30 cellular contexts compared by ENCODE assay signal in genomic region chr17:58806046-58806445, GRCh38. TPM values are rescaled to one million over a fixed set of nuclear protein-coding genes. Genes with fewer than 3 reads are reported as not detected.
"Had no signal": no experiment of that assay in that cellular context is flagged by ENCODE, and none has a peak within 500 bp of the region (broad histone marks: within the 10 kb centered on the region; RNA-seq: fewer than 3 reads in every experiment).

No MANE protein-coding gene starts in this region.

- H3K4me3 Mint-ChIP-seq: mesothelial cell of epicardium; naive B cell; natural killer cell treated with Interleukin-12 subunit alpha and Interleukin-12 subunit beta and Interleukin-15 and Interleukin-18, amount 100 ng/mL, for 72 hours; neural crest cell; stimulated activated memory B cell treated with anti-CD40 and anti-IgM and Interleukin-4, amounts not matched to agents 10 μg/mL and 1 μg/mL and 100 μg/mL, for 72 hours; stimulated activated naive CD8-positive, alpha-beta T cell treated with anti-CD3 and anti-CD28 coated beads, Interleukin-15, amount 100 ng/mL, for 72 hours; type B pancreatic cell had no signal

- H3K9me3 ChIP-seq: left lung, prostate gland, sigmoid colon, uterus had no signal

- ATAC-seq: heart right ventricle; left lung; natural killer cell treated with Interleukin-12 subunit alpha and Interleukin-12 subunit beta and Interleukin-15 and Interleukin-18, amount 100 ng/mL, for 72 hours; pancreas; right cardiac atrium; stimulated activated memory B cell treated with anti-CD40 and anti-IgM and Interleukin-4, amounts not matched to agents 10 μg/mL and 1 μg/mL and 100 μg/mL, for 72 hours; stimulated activated naive CD8-positive, alpha-beta T cell treated with anti-CD3 and anti-CD28 coated beads, Interleukin-15, amount 100 ng/mL, for 72 hours had no signal

- DNase-seq: heart right ventricle; hippocampal formation; kidney; left lung; mesendoderm; naive B cell; nucleus accumbens; pancreas; posterior cingulate gyrus; retina; right cardiac atrium; sigmoid colon; stimulated activated CD4-positive, alpha-beta T cell treated with anti-CD3 and anti-CD28 coated beads, Interleukin-1b, Interleukin-23, amount 100 ng/mL, for 48 hours; stimulated activated CD4-positive, alpha-beta T cell treated with anti-CD3 and anti-CD28 coated beads, Interleukin-2, amount 100 ng/mL, for 48 hours; stimulated activated CD4-positive, alpha-beta T cell treated with anti-CD3 and anti-CD28 coated beads, Interleukin-4, amount 100 ng/mL, for 4 hours; stimulated activated CD8-positive, alpha-beta memory T cell treated with anti-CD3 and anti-CD28 coated beads, Interleukin-4, amount 100 ng/mL, for 48 hours; stimulated activated naive CD4-positive, alpha-beta T cell treated with Interleukin-2 at 50 U/mL for 16 hours; stimulated activated naive CD8-positive, alpha-beta T cell treated with anti-CD3 and anti-CD28 coated beads, Interleukin-15, amount 100 ng/mL, for 72 hours; substantia nigra; uterus had no signal

- H3K27ac Mint-ChIP-seq: mesothelial cell of epicardium; naive B cell; natural killer cell treated with Interleukin-12 subunit alpha and Interleukin-12 subunit beta and Interleukin-15 and Interleukin-18, amount 100 ng/mL, for 72 hours; stimulated activated memory B cell treated with anti-CD40 and anti-IgM and Interleukin-4, amounts not matched to agents 10 μg/mL and 1 μg/mL and 100 μg/mL, for 72 hours; stimulated activated naive CD8-positive, alpha-beta T cell treated with anti-CD3 and anti-CD28 coated beads, Interleukin-15, amount 100 ng/mL, for 72 hours; type B pancreatic cell had no signal

- H3K36me3 ChIP-seq: heart right ventricle, left lung, pancreas, prostate gland, sigmoid colon, tibial nerve, uterus had no signal

- H3K36me3 Mint-ChIP-seq: mesothelial cell of epicardium; stimulated activated memory B cell treated with anti-CD40 and anti-IgM and Interleukin-4, amounts not matched to agents 10 μg/mL and 1 μg/mL and 100 μg/mL, for 72 hours; type B pancreatic cell had no signal

- H3K9me3 Mint-ChIP-seq: natural killer cell treated with Interleukin-12 subunit alpha and Interleukin-12 subunit beta and Interleukin-15 and Interleukin-18, amount 100 ng/mL, for 72 hours had no signal

- H3K4me3 ChIP-seq: heart right ventricle, left lung, lung, pancreas, prostate gland, sigmoid colon, smooth muscle cell, tibial nerve, uterus had no signal

- H3K27me3 ChIP-seq: heart right ventricle, pancreas, sigmoid colon, tibial nerve, uterus had no signal

- H3K4me1 ChIP-seq: left lung, pancreas, prostate gland, sigmoid colon, tibial nerve, uterus had no signal

- H3K4me1 Mint-ChIP-seq: mesothelial cell of epicardium; naive B cell; neural crest cell; stimulated activated memory B cell treated with anti-CD40 and anti-IgM and Interleukin-4, amounts not matched to agents 10 μg/mL and 1 μg/mL and 100 μg/mL, for 72 hours; stimulated activated naive CD8-positive, alpha-beta T cell treated with anti-CD3 and anti-CD28 coated beads, Interleukin-15, amount 100 ng/mL, for 72 hours had no signal

- FAIRE-seq: kidney, pancreas had no signal

- H3K4me2 ChIP-seq: smooth muscle cell had no signal

- H3K27ac ChIP-seq: heart right ventricle, left lung, pancreas, prostate gland, sigmoid colon, tibial nerve, uterus had no signal

- H3K27me3 Mint-ChIP-seq: type B pancreatic cell had no signal

RNA-seq across cellular contexts. Expression of gene PPM1E, which starts 50.4 kb away (rescaled TPM):
- total RNA-seq: mononuclear cell; natural killer cell treated with Interleukin-12 subunit alpha and Interleukin-12 subunit beta and Interleukin-15 and Interleukin-18, amount 100 ng/mL, for 72 hours had no signal
